ENCODE assay signal across 22 cellular contexts in genomic region chr21:42043961-42044360, GRCh38. TPM values are rescaled to one million over a fixed set of nuclear protein-coding genes. Genes with fewer than 3 reads are reported as not detected.
DNase-seq lines count a peak whose midpoint lies in the region; ATAC-seq and TF ChIP-seq lines count a peak whose summit lies in the region.
"Had no signal": no experiment of that assay in that cellular context is flagged by ENCODE, and none has a peak within 500 bp of the region (broad histone marks: within the 10 kb centered on the region; RNA-seq: fewer than 3 reads in every experiment).

No MANE protein-coding gene starts in this region.

- peak; percentile 17 for DNase-seq in left ventricle myocardium superior
- no peak for DNase-seq in heart right ventricle
- DNase-seq in lower lobe of right lung = peak; percentile 30
- DNase-seq in posterior vena cava (ENCODE audit: low spot score) = peak; percentile 63
- no peak for DNase-seq in NCI-H2196 treated with DMSO at 0.1 percent for 48 hours (lab: John Stamatoyannopoulos, UW; ENCODE audit: unreplicated experiment)
- DNase-seq: 8988T; ACHN; AML-193; BE2C; CD4-positive, alpha-beta T cell; DMS 273 treated with DMSO at 0.1 percent for 48 hours; DMS79; EL; GDM1; H9 had no signal

- 88 to 94% methylated on average over 17 of the region's 17 CpGs for WGBS in heart right ventricle, 2 donors

- H3K27ac ChIP-seq in heart right ventricle = no peak overlapping the region
- no peak overlapping the region for H3K27ac ChIP-seq in lower lobe of right lung
- H3K27ac ChIP-seq: A549; BLaER1 treated with 17β-estradiol and CSF1 and Interleukin-3, amounts not matched to agents 10 nM and 100 nM had no signal

- H3K4me3 ChIP-seq in heart right ventricle (no peak overlapping the region), lower lobe of right lung (no peak overlapping the region)
- H3K4me3 ChIP-seq: A549; BLaER1 treated with 17β-estradiol and CSF1 and Interleukin-3, amounts not matched to agents 10 nM and 100 nM had no signal

- H3K4me1 ChIP-seq in heart right ventricle (peaks cover 3 to 28% (median 13%) of the 10 kb centered on the region in 9 donors), lower lobe of right lung (peaks cover 14% of the 10 kb centered on the region)
- H3K4me1 ChIP-seq: BE2C had no signal

- H3K9me3 ChIP-seq in heart right ventricle = no peaks in the 10 kb centered on the region
- H3K9me3 ChIP-seq in lower lobe of right lung = no peaks in the 10 kb centered on the region
- H3K9me3 ChIP-seq: A549; BE2C; BLaER1 treated with 17β-estradiol and CSF1 and Interleukin-3, amounts not matched to agents 10 nM and 100 nM had no signal

- TF ChIP-seq CTCF in heart right ventricle (IDR thresholded peaks at IDR 0.05) (no peak), lower lobe of right lung (IDR thresholded peaks at IDR 0.05) (no peak)

- intact Hi-C loops in left ventricle myocardium superior (cut with micrococcal nuclease) (no loop called here), heart right ventricle (cut with DNase I) (loop anchor here in 1 of 10 donors (10.0 kb wide), 1 partner anchor 51 kb away; no protein-coding TSS in a partner anchor), lower lobe of right lung (cut with DNase I) (no loop called here), posterior vena cava (cut with DNase I) (no loop called here)

- ATAC-seq in left ventricle myocardium superior (no peak), heart right ventricle (no peak), lower lobe of right lung (no peak), HG02623 (IDR thresholded peaks at IDR 0.05; ENCODE audit: unreplicated experiment) (no peak)
- ATAC-seq: A549, HCT116 had no signal

- H3K36me3 ChIP-seq in heart right ventricle = no peaks in the 10 kb centered on the region
- no peaks in the 10 kb centered on the region for H3K36me3 ChIP-seq in lower lobe of right lung
- H3K36me3 ChIP-seq: BE2C; BLaER1 treated with 17β-estradiol and CSF1 and Interleukin-3, amounts not matched to agents 10 nM and 100 nM had no signal

- H3K27me3 ChIP-seq in heart right ventricle = no peaks in the 10 kb centered on the region
- H3K27me3 ChIP-seq in lower lobe of right lung (ENCODE audit: low read depth) = no peaks in the 10 kb centered on the region
- H3K27me3 ChIP-seq: BE2C; BLaER1 treated with 17β-estradiol and CSF1 and Interleukin-3, amounts not matched to agents 10 nM and 100 nM had no signal

RNA-seq across cellular contexts. Expression of gene UMODL1, which starts 27.2 kb away (rescaled TPM):
- total RNA-seq in left ventricle myocardium superior (not detected), heart right ventricle (under 1 TPM in 3 of 10 donors, not detected in 7; 0.13 to 0.31 (median 0.25) TPM), lower lobe of right lung (0.50 TPM), posterior vena cava (not detected)
- polyA plus RNA-seq in heart right ventricle = not detected
- total RNA-seq: H4, H9 had no signal
- polyA plus RNA-seq: A549; CD14-positive monocyte; CD8-positive, alpha-beta memory T cell had no signal

RNA-seq across cellular contexts. Expression of gene ZBTB21, which starts 33.8 kb away (rescaled TPM):
- total RNA-seq in left ventricle myocardium superior = 6.6 TPM
- total RNA-seq in heart right ventricle = 10 to 100 TPM in 2 of 10 donors, 1 to 10 TPM in 8; 3.8 to 15.2 (median 6.6) TPM
- polyA plus RNA-seq in heart right ventricle = 1 to 10 TPM; 1.3 to 1.9 TPM
- total RNA-seq in lower lobe of right lung = 15.6 TPM
- 10 to 100 TPM; 12.6 to 25.6 TPM for total RNA-seq in posterior vena cava

Comparison
In these comparisons a context has a peak if more than half of its experiments do, and no peak if none do; other contexts are left out.
1. DNase-seq: peak in left ventricle myocardium superior (single experiment), lower lobe of right lung (single experiment) and posterior vena cava (single experiment); none in heart right ventricle (0 of 2) and NCI-H2196 treated with DMSO at 0.1 percent for 48 hours (single experiment).